7 cellular contexts compared by ENCODE assay signal in the genomic region with DNA sequence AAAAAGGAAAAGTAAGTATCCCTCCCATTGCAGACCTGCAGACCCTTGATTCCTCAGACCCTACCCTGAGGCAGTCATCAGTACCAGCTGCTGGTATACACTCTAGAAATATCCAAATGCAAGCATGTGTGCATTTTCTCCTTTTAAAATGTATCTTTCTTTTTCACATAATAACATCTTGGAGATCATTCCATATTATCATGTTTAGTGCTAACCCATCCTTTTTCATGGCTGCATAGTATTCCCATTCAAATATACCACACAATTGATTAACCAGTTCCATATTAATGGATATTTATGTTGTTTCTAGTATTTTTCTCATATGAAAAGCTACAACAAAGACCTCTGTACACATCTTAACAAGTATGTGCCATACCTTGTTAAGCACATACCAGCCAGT.
"Had no signal": no experiment of that assay in that cellular context is flagged by ENCODE, and none has a peak within 500 bp of the region (broad histone marks: within the 10 kb centered on the region; RNA-seq: fewer than 3 reads in every experiment).

No MANE protein-coding gene starts in this region.

- FAIRE-seq: HTR-8/SVneo had no signal

- H3K27ac ChIP-seq: KMS-11 had no signal

- DNase-seq: IMR-90, KBM-7 had no signal

- H3K9ac ChIP-seq: KMS-11 had no signal

- H3K4me2 ChIP-seq: GM23338, KMS-11 had no signal

- H3K4me1 ChIP-seq: HAP-1 had no signal

- H3K4me3 ChIP-seq: GM23338, HAP-1 had no signal

- H2AFZ ChIP-seq: GM23338 had no signal

- H3K36me3 ChIP-seq: HAP-1 had no signal

- ATAC-seq: GM23338, HCT116 had no signal
